6 cellular contexts compared by ENCODE assay signal in genomic region chr12:6936642-6937480, GRCh38. TPM values are rescaled to one million over a fixed set of nuclear protein-coding genes. Genes with fewer than 3 reads are reported as not detected.
DNase-seq lines count a peak whose midpoint lies in the region; ATAC-seq, FAIRE-seq and TF ChIP-seq lines count a peak whose summit lies in the region.

No MANE protein-coding gene starts in this region.

- TF ChIP-seq RAD21 in GM12878 (IDR thresholded peaks at IDR 0.05; ENCODE audit: insufficient read depth, low read depth, low read length) = no peak

- H3K4me2 ChIP-seq in GM12878 (ENCODE audit: control insufficient read depth, insufficient read depth) = peak overlapping the region; percentile 95

- H3K9ac ChIP-seq in GM12878 (ENCODE audit: control insufficient read depth, insufficient read depth, low read length) = peak overlapping the region; percentile 96

- H3K79me2 ChIP-seq in GM12878 (ENCODE audit: control insufficient read depth, insufficient read depth, low read length) = peaks cover 26% of the 10 kb centered on the region

- no peak for TF ChIP-seq CTCF in Caco-2 (IDR thresholded peaks at IDR 0.05; ENCODE audit: insufficient read depth in 1 of 2, low read depth in 1 of 2, low read length in 1 of 2, severe bottlenecking in 1 of 2, unreplicated experiment in 1 of 2)
- TF ChIP-seq CTCF in LNCaP clone FGC (IDR thresholded peaks at IDR 0.05; ENCODE audit: control insufficient read depth, extremely low read depth, insufficient read depth) = no peak
- no peak for TF ChIP-seq CTCF in GM12878 (IDR thresholded peaks at IDR 0.05 in 2 of 3, conservative IDR thresholded peaks at IDR 0.05 in 1 of 3; ENCODE audit: control insufficient read depth in 2 of 3, extremely low read depth in 1 of 3, insufficient read depth in 1 of 3, low read depth in 3 of 3, low read length in 3 of 3)

- no peaks in the 10 kb centered on the region for H4K20me1 ChIP-seq in GM12878 (ENCODE audit: control insufficient read depth, insufficient read depth)

- CTCF ChIA-PET in Caco-2 (lab: Charles Lee) = interaction anchor here (0.9 to 3.0 kb wide), 11 partner anchors 10 to 170 kb away, joined by 3 to 56 read pairs (median 10); partner anchors contain the start of genes ATN1, CDCA3, SPSB2 and USP5
- CTCF ChIA-PET in GM12878 (lab: Yijun Ruan, JAX) = interaction anchor here (0.5 to 8.6 kb wide), 20 partner anchors 8 to 404 kb away, joined by 3 to 111 read pairs (median 4); partner anchors contain the start of genes C1R, LRRC23 and SPSB2

- H3K9me3 ChIP-seq in Caco-2 = no peaks in the 10 kb centered on the region
- no peaks in the 10 kb centered on the region for H3K9me3 ChIP-seq in GM12878 (replicated peaks; ENCODE audit: control insufficient read depth, insufficient read depth, low read length)

- H3K4me3 Mint-ChIP-seq in Caco-2 (ENCODE audit: unreplicated experiment) = peak overlapping the region; percentile 73
- peak overlapping the region; percentile 83 for H3K4me3 Mint-ChIP-seq in natural killer cell treated with Interleukin-12 subunit alpha and Interleukin-12 subunit beta and Interleukin-15 and Interleukin-18, amount 100 ng/mL, for 72 hours

- no peaks in the 10 kb centered on the region for H3K27me3 Mint-ChIP-seq in Caco-2 (ENCODE audit: insufficient read depth, unreplicated experiment)
- H3K27me3 Mint-ChIP-seq in natural killer cell treated with Interleukin-12 subunit alpha and Interleukin-12 subunit beta and Interleukin-15 and Interleukin-18, amount 100 ng/mL, for 72 hours = no peaks in the 10 kb centered on the region

- DNase-seq in Caco-2 = no peak
- no peak for DNase-seq in LNCaP clone FGC (ENCODE audit: low read depth)
- no peak for DNase-seq in GM12878 (ENCODE audit: low read depth, low spot score)
- DNase-seq in natural killer cell treated with Interleukin-12 subunit alpha and Interleukin-12 subunit beta and Interleukin-15 and Interleukin-18, amount 100 ng/mL, for 72 hours (ENCODE audit: low spot score) = no peak
- no peak for DNase-seq in SKM-1 treated with dmso at 0.1 percent for 144 hours (lab: John Stamatoyannopoulos, UW; ENCODE audit: unreplicated experiment)

- H3K9me3 Mint-ChIP-seq in Caco-2 (ENCODE audit: unreplicated experiment) = no peaks in the 10 kb centered on the region
- H3K9me3 Mint-ChIP-seq in natural killer cell treated with Interleukin-12 subunit alpha and Interleukin-12 subunit beta and Interleukin-15 and Interleukin-18, amount 100 ng/mL, for 72 hours = no peaks in the 10 kb centered on the region

- POLR2A ChIA-PET in Caco-2 (lab: Charles Lee) (interaction anchor here (1.1 to 1.3 kb wide), 10 partner anchors 8 to 466 kb away, joined by 3 to 20 read pairs (median 9); partner anchors contain the start of genes ATN1, CDCA3, SPSB2 and USP5), GM12878 (lab: Charles Lee) (interaction anchor here (0.5 to 17.8 kb wide), 9 partner anchors 8 to 81 kb away, joined by 3 to 524 read pairs (median 7); partner anchors contain the start of genes ATN1, LPCAT3, LRRC23 and PTPN6)

- no peak for FAIRE-seq in GM12878 (lab: Jason Lieb, UNC)

- H3K4me1 ChIP-seq in Caco-2 (peaks cover 10% of the 10 kb centered on the region), GM12878 (ENCODE audit: control insufficient read depth, insufficient read depth, low read length) (peaks cover 11% of the 10 kb centered on the region; the same call in 1 of the 2 replicates)

- peak; percentile 38 for ATAC-seq in GM12878
- ATAC-seq in natural killer cell treated with Interleukin-12 subunit alpha and Interleukin-12 subunit beta and Interleukin-15 and Interleukin-18, amount 100 ng/mL, for 72 hours = peak in 1 of 2 donors; percentile 2
- ATAC-seq in HG02981 (IDR thresholded peaks at IDR 0.05; ENCODE audit: unreplicated experiment) = no peak

- SMC1A ChIA-PET in GM12878 (lab: Charles Lee; ENCODE audit: uncharacterized antibody, unreplicated experiment) = interaction anchor here (0.6 to 2.3 kb wide), 5 partner anchors 8 to 84 kb away, joined by 3 to 7 read pairs (median 3); partner anchors contain the start of gene TPI1

- intact Hi-C loops in Caco-2 (cut with micrococcal nuclease; ENCODE audit: unreplicated experiment) = loop anchor here (1.0 kb wide), 1 partner anchor 64 kb away; the partner anchor contains the start of gene SPSB2
- intact Hi-C loops in GM12878 (cut with micrococcal nuclease; ENCODE audit: unreplicated experiment) = no loop called here

- peak overlapping the region; percentile 92 for H3K27ac Mint-ChIP-seq in Caco-2 (ENCODE audit: unreplicated experiment)
- H3K27ac Mint-ChIP-seq in natural killer cell treated with Interleukin-12 subunit alpha and Interleukin-12 subunit beta and Interleukin-15 and Interleukin-18, amount 100 ng/mL, for 72 hours = peak overlapping the region; percentile 61 to 81

- BruUV-seq in Caco-2 (replicated peaks; lab: Mats Ljungman, UMichigan) (no TSS peak), GM12878 (replicated peaks; lab: Mats Ljungman, UMichigan) (TSS peak; percentile 40)

- peak overlapping the region; percentile 92 for H3K27ac ChIP-seq in GM12878 (ENCODE audit: control insufficient read depth, insufficient read depth)

- H2AFZ ChIP-seq in GM12878 (ENCODE audit: control insufficient read depth, low read depth, low read length) = no peak overlapping the region; the same call in 1 of the 2 replicates

- no peaks in the 10 kb centered on the region for H3K27me3 ChIP-seq in Caco-2 (replicated peaks; ENCODE audit: control insufficient read depth, insufficient read depth, low read length)
- no peaks in the 10 kb centered on the region for H3K27me3 ChIP-seq in GM12878 (replicated peaks in 1 of 2; ENCODE audit: control insufficient read depth in 2 of 2, insufficient read depth in 2 of 2, low read length in 1 of 2)

- H3K36me3 ChIP-seq in Caco-2 (ENCODE audit: control insufficient read depth, insufficient read depth, low read length) (peaks cover 14% of the 10 kb centered on the region), GM12878 (ENCODE audit: control insufficient read depth in 2 of 2, insufficient read depth in 2 of 2, low read length in 1 of 2) (peaks cover 5 to 6% of the 10 kb centered on the region in 2 experiments; a peak in 3 of 4 replicates)

- TF ChIP-seq POLR2A in GM12878 (IDR thresholded peaks at IDR 0.05; ENCODE audit: low read depth, low read length) = peak; percentile 75

- no peak for TF ChIP-seq EP300 in GM12878 (IDR thresholded peaks at IDR 0.05; ENCODE audit: borderline replicate concordance in 1 of 2, control insufficient read depth in 1 of 2, low read depth in 2 of 2, low read length in 2 of 2)

- in situ Hi-C loops in GM12878 (cut with MboI) = no loop called here

- H3K4me3 ChIP-seq in Caco-2 (ENCODE audit: low read depth, low read length) = peak overlapping the region; percentile 55
- peak overlapping the region; percentile 60 for H3K4me3 ChIP-seq in LNCaP clone FGC (ENCODE audit: low read depth, low read length)
- H3K4me3 ChIP-seq in GM12878 = peak overlapping the region; percentile 86

- WGBS in GM12878 (ENCODE audit: insufficient coverage, insufficient replicate concordance, low lambda C conversion rate, missing lambda C conversion rate) = 2% methylated on average over 36 of the region's 36 CpGs

- peaks cover 25% of the 10 kb centered on the region for H3K4me1 Mint-ChIP-seq in Caco-2 (ENCODE audit: low read depth, unreplicated experiment)
- peaks cover 30 to 42% of the 10 kb centered on the region in 2 donors for H3K4me1 Mint-ChIP-seq in natural killer cell treated with Interleukin-12 subunit alpha and Interleukin-12 subunit beta and Interleukin-15 and Interleukin-18, amount 100 ng/mL, for 72 hours (ENCODE audit: low read depth in 2 of 2)

- H3K36me3 Mint-ChIP-seq in Caco-2 (ENCODE audit: insufficient read depth, unreplicated experiment) = peaks cover 88% of the 10 kb centered on the region
- H3K36me3 Mint-ChIP-seq in natural killer cell treated with Interleukin-12 subunit alpha and Interleukin-12 subunit beta and Interleukin-15 and Interleukin-18, amount 100 ng/mL, for 72 hours = no peaks in the 10 kb centered on the region

- RAD21 ChIA-PET in GM12878 (lab: Charles Lee; ENCODE audit: unreplicated experiment) = interaction anchor here (0.9 to 1.7 kb wide), 3 partner anchors 12 to 67 kb away, joined by 3 to 6 read pairs (median 3); no protein-coding TSS in a partner anchor

RNA-seq across cellular contexts. Expression of gene RNU7-1, which starts 6.8 kb away (rescaled TPM):
- total RNA-seq in Caco-2 (2022) = not detected in 2 replicates
- total RNA-seq in GM12878 (2013; cell fraction: nucleolus; rRNA removed) = not detected in 2 replicates
- total RNA-seq in GM12878 (2014; rRNA removed) = not detected in 2 replicates
- not detected in 2 replicates for total RNA-seq in GM12878 (2014; rRNA removed; fragmentation: Illumina TruSeq; extraction: Trizol)
- total RNA-seq in GM12878 (2021) = not detected in 2 replicates
- polyA plus RNA-seq in GM12878 (2011; ENCODE audit: low read depth) = not detected
- polyA plus RNA-seq in GM12878 (2011; rRNA removed) = not detected in 2 replicates
- polyA plus RNA-seq in GM12878 (2011; cell fraction: cytosol; rRNA removed) = not detected in 2 replicates
- polyA plus RNA-seq in GM12878 (2011; cell fraction: nucleus; rRNA removed) = not detected in 2 replicates
- polyA plus RNA-seq in GM12878 (2012) = not detected in 2 replicates
- not detected in 2 replicates for polyA plus RNA-seq in GM12878 (2014; fragmentation: Illumina TruSeq; extraction: Trizol)
- polyA plus RNA-seq in GM12878 (2014; fragmentation: Nextera tagmentation; extraction: Ambion mirVana) = not detected
- polyA plus RNA-seq in GM12878 (2014; rRNA removed) = not detected in 2 replicates
- not detected for polyA plus RNA-seq in GM12878 (2016; fragmentation: Nextera tagmentation; extraction: Ambion mirVana)
- polyA minus RNA-seq in GM12878 (2011; rRNA and poly(A)+ RNA removed) = not detected in 2 replicates
- not detected in 2 replicates for polyA minus RNA-seq in GM12878 (2011; cell fraction: cytosol; rRNA and poly(A)+ RNA removed)
- polyA minus RNA-seq in GM12878 (2011; cell fraction: nucleus; rRNA and poly(A)+ RNA removed) = not detected in 2 replicates
- not detected for total RNA-seq in natural killer cell treated with Interleukin-12 subunit alpha and Interleukin-12 subunit beta and Interleukin-15 and Interleukin-18, amount 100 ng/mL, for 72 hours

RNA-seq across cellular contexts. Expression of gene C12orf57, which starts 7.0 kb away (rescaled TPM):
- 111 TPM in 2 replicates for total RNA-seq in Caco-2 (2022)
- 34.9 and 36.3 TPM in 2 replicates for total RNA-seq in GM12878 (2013; cell fraction: nucleolus; rRNA removed)
- 223 and 231 TPM in 2 replicates for total RNA-seq in GM12878 (2014; rRNA removed)
- 109 and 124 TPM in 2 replicates for total RNA-seq in GM12878 (2014; rRNA removed; fragmentation: Illumina TruSeq; extraction: Trizol)
- 192 and 194 TPM in 2 replicates for total RNA-seq in GM12878 (2021)
- 177 TPM for polyA plus RNA-seq in GM12878 (2011; ENCODE audit: low read depth)
- 183 and 331 TPM in 2 replicates for polyA plus RNA-seq in GM12878 (2011; rRNA removed)
- 632 and 839 TPM in 2 replicates for polyA plus RNA-seq in GM12878 (2011; cell fraction: cytosol; rRNA removed)
- 336 and 343 TPM in 2 replicates for polyA plus RNA-seq in GM12878 (2011; cell fraction: nucleus; rRNA removed)
- polyA plus RNA-seq in GM12878 (2012) = 433 and 438 TPM in 2 replicates
- 8.0 and 64.5 TPM in 2 replicates for polyA plus RNA-seq in GM12878 (2014; fragmentation: Illumina TruSeq; extraction: Trizol)
- 100 to 1,000 TPM; 138 to 170 TPM for polyA plus RNA-seq in GM12878 (2014; fragmentation: Nextera tagmentation; extraction: Ambion mirVana)
- 373 and 377 TPM in 2 replicates for polyA plus RNA-seq in GM12878 (2014; rRNA removed)
- 100 to 1,000 TPM; 274 to 291 TPM for polyA plus RNA-seq in GM12878 (2016; fragmentation: Nextera tagmentation; extraction: Ambion mirVana)
- 89.4 and 141 TPM in 2 replicates for polyA minus RNA-seq in GM12878 (2011; rRNA and poly(A)+ RNA removed)
- 46.1 and 52.9 TPM in 2 replicates for polyA minus RNA-seq in GM12878 (2011; cell fraction: cytosol; rRNA and poly(A)+ RNA removed)
- polyA minus RNA-seq in GM12878 (2011; cell fraction: nucleus; rRNA and poly(A)+ RNA removed) = 71.7 and 114 TPM in 2 replicates
- 100 to 1,000 TPM in 1 of 2 donors, 10 to 100 TPM in 1; 89.7 to 106 TPM for total RNA-seq in natural killer cell treated with Interleukin-12 subunit alpha and Interleukin-12 subunit beta and Interleukin-15 and Interleukin-18, amount 100 ng/mL, for 72 hours

RNA-seq across cellular contexts. Expression of gene ATN1, which starts 9.1 kb away (rescaled TPM):
- total RNA-seq in Caco-2 (2022) = 126 TPM in 2 replicates
- total RNA-seq in GM12878 (2013; cell fraction: nucleolus; rRNA removed) = 26.1 and 27.4 TPM in 2 replicates
- 2.6 and 3.3 TPM in 2 replicates for total RNA-seq in GM12878 (2014; rRNA removed)
- total RNA-seq in GM12878 (2014; rRNA removed; fragmentation: Illumina TruSeq; extraction: Trizol) = 2.0 and 2.6 TPM in 2 replicates
- total RNA-seq in GM12878 (2021) = 38.0 and 44.5 TPM in 2 replicates
- 10.7 TPM for polyA plus RNA-seq in GM12878 (2011; ENCODE audit: low read depth)
- polyA plus RNA-seq in GM12878 (2011; rRNA removed) = 1.4 and 3.9 TPM in 2 replicates
- polyA plus RNA-seq in GM12878 (2011; cell fraction: cytosol; rRNA removed) = 4.6 and 4.8 TPM in 2 replicates
- 53.3 and 76.2 TPM in 2 replicates for polyA plus RNA-seq in GM12878 (2011; cell fraction: nucleus; rRNA removed)
- 30.2 and 35.7 TPM in 2 replicates for polyA plus RNA-seq in GM12878 (2012)
- 5.8 and 15.4 TPM in 2 replicates for polyA plus RNA-seq in GM12878 (2014; fragmentation: Illumina TruSeq; extraction: Trizol)
- polyA plus RNA-seq in GM12878 (2014; fragmentation: Nextera tagmentation; extraction: Ambion mirVana) = under 1 TPM; 0.08 to 0.15 TPM
- polyA plus RNA-seq in GM12878 (2014; rRNA removed) = 19.7 and 28.8 TPM in 2 replicates
- 1 to 10 TPM; 6.1 to 6.2 TPM for polyA plus RNA-seq in GM12878 (2016; fragmentation: Nextera tagmentation; extraction: Ambion mirVana)
- 3.0 and 6.6 TPM in 2 replicates for polyA minus RNA-seq in GM12878 (2011; rRNA and poly(A)+ RNA removed)
- polyA minus RNA-seq in GM12878 (2011; cell fraction: cytosol; rRNA and poly(A)+ RNA removed) = 9.7 and 12.0 TPM in 2 replicates
- 8.9 and 19.5 TPM in 2 replicates for polyA minus RNA-seq in GM12878 (2011; cell fraction: nucleus; rRNA and poly(A)+ RNA removed)
- 10 to 100 TPM; 36.5 to 62.2 TPM for total RNA-seq in natural killer cell treated with Interleukin-12 subunit alpha and Interleukin-12 subunit beta and Interleukin-15 and Interleukin-18, amount 100 ng/mL, for 72 hours

RNA-seq across cellular contexts. Expression of gene PTPN6, which starts 14.3 kb away (rescaled TPM):
- total RNA-seq in Caco-2 (2022) = 43.9 and 54.8 TPM in 2 replicates
- total RNA-seq in GM12878 (2013; cell fraction: nucleolus; rRNA removed) = 158 and 159 TPM in 2 replicates
- total RNA-seq in GM12878 (2014; rRNA removed) = 346 and 376 TPM in 2 replicates
- 214 and 235 TPM in 2 replicates for total RNA-seq in GM12878 (2014; rRNA removed; fragmentation: Illumina TruSeq; extraction: Trizol)
- total RNA-seq in GM12878 (2021) = 443 and 457 TPM in 2 replicates
- polyA plus RNA-seq in GM12878 (2011; ENCODE audit: low read depth) = 315 TPM
- polyA plus RNA-seq in GM12878 (2011; rRNA removed) = 208 and 364 TPM in 2 replicates
- 393 and 481 TPM in 2 replicates for polyA plus RNA-seq in GM12878 (2011; cell fraction: cytosol; rRNA removed)
- polyA plus RNA-seq in GM12878 (2011; cell fraction: nucleus; rRNA removed) = 567 and 675 TPM in 2 replicates
- polyA plus RNA-seq in GM12878 (2012) = 374 and 383 TPM in 2 replicates
- polyA plus RNA-seq in GM12878 (2014; fragmentation: Illumina TruSeq; extraction: Trizol) = 265 and 453 TPM in 2 replicates
- 100 to 1,000 TPM; 229 to 413 TPM for polyA plus RNA-seq in GM12878 (2014; fragmentation: Nextera tagmentation; extraction: Ambion mirVana)
- polyA plus RNA-seq in GM12878 (2014; rRNA removed) = 397 and 409 TPM in 2 replicates
- polyA plus RNA-seq in GM12878 (2016; fragmentation: Nextera tagmentation; extraction: Ambion mirVana) = 100 to 1,000 TPM; 325 to 364 TPM
- polyA minus RNA-seq in GM12878 (2011; rRNA and poly(A)+ RNA removed) = 268 and 357 TPM in 2 replicates
- 137 and 144 TPM in 2 replicates for polyA minus RNA-seq in GM12878 (2011; cell fraction: cytosol; rRNA and poly(A)+ RNA removed)
- 127 and 185 TPM in 2 replicates for polyA minus RNA-seq in GM12878 (2011; cell fraction: nucleus; rRNA and poly(A)+ RNA removed)
- 100 to 1,000 TPM in 1 of 2 donors, 10 to 100 TPM in 1; 71.6 to 131 TPM for total RNA-seq in natural killer cell treated with Interleukin-12 subunit alpha and Interleukin-12 subunit beta and Interleukin-15 and Interleukin-18, amount 100 ng/mL, for 72 hours

RNA-seq across cellular contexts. Expression of gene ENO2, which starts 22.5 kb away (rescaled TPM):
- total RNA-seq in Caco-2 (2022) (23.2 and 25.3 TPM in 2 replicates), GM12878 (2014; rRNA removed) (24.8 and 28.0 TPM in 2 replicates), GM12878 (2014; rRNA removed; fragmentation: Illumina TruSeq; extraction: Trizol) (25.3 and 25.8 TPM in 2 replicates), GM12878 (2021) (65.4 and 65.5 TPM in 2 replicates)
- total RNA-seq in GM12878 (2013; cell fraction: nucleolus; rRNA removed) = 124 and 142 TPM in 2 replicates
- 159 TPM for polyA plus RNA-seq in GM12878 (2011; ENCODE audit: low read depth)
- polyA plus RNA-seq in GM12878 (2011; rRNA removed) (159 and 196 TPM in 2 replicates), GM12878 (2014; fragmentation: Illumina TruSeq; extraction: Trizol) (59.1 and 61.1 TPM in 2 replicates), GM12878 (2014; fragmentation: Nextera tagmentation; extraction: Ambion mirVana) (10 to 100 TPM; 37.3 to 42.1 TPM), GM12878 (2014; rRNA removed) (61.3 and 68.1 TPM in 2 replicates), GM12878 (2016; fragmentation: Nextera tagmentation; extraction: Ambion mirVana) (10 to 100 TPM; 39.8 to 44.1 TPM)
- 187 and 271 TPM in 2 replicates for polyA plus RNA-seq in GM12878 (2011; cell fraction: cytosol; rRNA removed)
- polyA plus RNA-seq in GM12878 (2011; cell fraction: nucleus; rRNA removed) = 494 and 720 TPM in 2 replicates
- polyA plus RNA-seq in GM12878 (2012) = 181 and 207 TPM in 2 replicates
- polyA minus RNA-seq in GM12878 (2011; rRNA and poly(A)+ RNA removed) = 91.5 and 121 TPM in 2 replicates
- polyA minus RNA-seq in GM12878 (2011; cell fraction: cytosol; rRNA and poly(A)+ RNA removed) = 31.0 and 39.8 TPM in 2 replicates
- 60.9 and 69.0 TPM in 2 replicates for polyA minus RNA-seq in GM12878 (2011; cell fraction: nucleus; rRNA and poly(A)+ RNA removed)
- 100 to 1,000 TPM; 151 to 158 TPM for total RNA-seq in natural killer cell treated with Interleukin-12 subunit alpha and Interleukin-12 subunit beta and Interleukin-15 and Interleukin-18, amount 100 ng/mL, for 72 hours
